Comparison of ENCODE assay signal across 1 cellular context in genomic region chrX:129979207-129979920, GRCh38.
TF ChIP-seq lines count a peak whose summit lies in the region.

No MANE protein-coding gene starts in this region.

TF ChIP-seq in A549, 52 proteins besides CTCF, POLR2A, EP300 and RAD21 (continued from another document):
- TF ChIP-seq, protein P1, sequence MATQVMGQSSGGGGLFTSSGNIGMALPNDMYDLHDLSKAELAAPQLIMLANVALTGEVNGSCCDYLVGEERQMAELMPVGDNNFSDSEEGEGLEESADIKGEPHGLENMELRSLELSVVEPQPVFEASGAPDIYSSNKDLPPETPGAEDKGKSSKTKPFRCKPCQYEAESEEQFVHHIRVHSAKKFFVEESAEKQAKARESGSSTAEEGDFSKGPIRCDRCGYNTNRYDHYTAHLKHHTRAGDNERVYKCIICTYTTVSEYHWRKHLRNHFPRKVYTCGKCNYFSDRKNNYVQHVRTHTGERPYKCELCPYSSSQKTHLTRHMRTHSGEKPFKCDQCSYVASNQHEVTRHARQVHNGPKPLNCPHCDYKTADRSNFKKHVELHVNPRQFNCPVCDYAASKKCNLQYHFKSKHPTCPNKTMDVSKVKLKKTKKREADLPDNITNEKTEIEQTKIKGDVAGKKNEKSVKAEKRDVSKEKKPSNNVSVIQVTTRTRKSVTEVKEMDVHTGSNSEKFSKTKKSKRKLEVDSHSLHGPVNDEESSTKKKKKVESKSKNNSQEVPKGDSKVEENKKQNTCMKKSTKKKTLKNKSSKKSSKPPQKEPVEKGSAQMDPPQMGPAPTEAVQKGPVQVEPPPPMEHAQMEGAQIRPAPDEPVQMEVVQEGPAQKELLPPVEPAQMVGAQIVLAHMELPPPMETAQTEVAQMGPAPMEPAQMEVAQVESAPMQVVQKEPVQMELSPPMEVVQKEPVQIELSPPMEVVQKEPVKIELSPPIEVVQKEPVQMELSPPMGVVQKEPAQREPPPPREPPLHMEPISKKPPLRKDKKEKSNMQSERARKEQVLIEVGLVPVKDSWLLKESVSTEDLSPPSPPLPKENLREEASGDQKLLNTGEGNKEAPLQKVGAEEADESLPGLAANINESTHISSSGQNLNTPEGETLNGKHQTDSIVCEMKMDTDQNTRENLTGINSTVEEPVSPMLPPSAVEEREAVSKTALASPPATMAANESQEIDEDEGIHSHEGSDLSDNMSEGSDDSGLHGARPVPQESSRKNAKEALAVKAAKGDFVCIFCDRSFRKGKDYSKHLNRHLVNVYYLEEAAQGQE (IDR thresholded peaks at IDR 0.05) = no peak
- TF ChIP-seq, protein P2, sequence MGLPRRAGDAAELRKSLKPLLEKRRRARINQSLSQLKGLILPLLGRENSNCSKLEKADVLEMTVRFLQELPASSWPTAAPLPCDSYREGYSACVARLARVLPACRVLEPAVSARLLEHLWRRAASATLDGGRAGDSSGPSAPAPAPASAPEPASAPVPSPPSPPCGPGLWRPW (IDR thresholded peaks at IDR 0.05) = no peak
- TF ChIP-seq GATA3 (IDR thresholded peaks at IDR 0.05; ENCODE audit: borderline replicate concordance) (no peak), RNF2 (IDR thresholded peaks at IDR 0.05; ENCODE audit: borderline replicate concordance, low read depth) (no peak)
- TF ChIP-seq, protein P3, sequence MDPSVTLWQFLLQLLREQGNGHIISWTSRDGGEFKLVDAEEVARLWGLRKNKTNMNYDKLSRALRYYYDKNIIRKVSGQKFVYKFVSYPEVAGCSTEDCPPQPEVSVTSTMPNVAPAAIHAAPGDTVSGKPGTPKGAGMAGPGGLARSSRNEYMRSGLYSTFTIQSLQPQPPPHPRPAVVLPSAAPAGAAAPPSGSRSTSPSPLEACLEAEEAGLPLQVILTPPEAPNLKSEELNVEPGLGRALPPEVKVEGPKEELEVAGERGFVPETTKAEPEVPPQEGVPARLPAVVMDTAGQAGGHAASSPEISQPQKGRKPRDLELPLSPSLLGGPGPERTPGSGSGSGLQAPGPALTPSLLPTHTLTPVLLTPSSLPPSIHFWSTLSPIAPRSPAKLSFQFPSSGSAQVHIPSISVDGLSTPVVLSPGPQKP (IDR thresholded peaks at IDR 0.05; ENCODE audit: low read depth, low read length) = no peak
